Comparison of ENCODE assay signal across 19 cellular contexts in the genomic region with DNA sequence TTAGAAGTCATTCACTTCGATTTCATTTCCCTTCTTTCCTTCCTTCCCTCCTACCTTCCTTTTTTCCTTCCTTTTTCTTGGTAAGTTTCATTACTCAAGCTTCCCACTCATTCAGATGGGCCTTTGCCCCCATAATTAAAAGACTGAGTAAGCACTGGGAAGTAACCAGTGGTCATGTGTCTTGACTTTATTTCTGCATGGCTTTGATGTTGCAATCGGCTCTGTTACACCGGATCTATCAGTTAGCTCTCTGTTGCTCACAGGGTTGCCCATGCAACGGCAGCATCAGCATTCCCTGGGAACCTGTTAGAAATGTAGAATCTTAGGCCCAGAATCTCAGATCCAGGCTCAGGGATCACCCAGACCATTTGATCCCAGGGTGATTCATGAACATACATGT. TPM values are rescaled to one million over a fixed set of nuclear protein-coding genes. Genes with fewer than 3 reads are reported as not detected.
DNase-seq lines count a peak whose midpoint lies in the region; ATAC-seq, FAIRE-seq and TF ChIP-seq lines count a peak whose summit lies in the region.
"Had no signal": no experiment of that assay in that cellular context is flagged by ENCODE, and none has a peak within 500 bp of the region (broad histone marks: within the 10 kb centered on the region; RNA-seq: fewer than 3 reads in every experiment).

No MANE protein-coding gene starts in this region.

- H3K27me3 Mint-ChIP-seq in nephron progenitor cell (ENCODE audit: low read depth, poor library complexity): peaks cover 2% of the 10 kb centered on the region

- peaks cover 10% of the 10 kb centered on the region for H3K4me1 Mint-ChIP-seq in nephron progenitor cell
- H3K4me1 Mint-ChIP-seq: activated naive CD8-positive, alpha-beta T cell treated with anti-CD3 and anti-CD28 coated beads for 36 hours; natural killer cell had no signal

- no peak overlapping the region for H2BK20ac ChIP-seq in H1 (ENCODE audit: low read length)

- H3K14ac ChIP-seq in H1 (ENCODE audit: insufficient read length): no peak overlapping the region

- H3K9me3 ChIP-seq in H1 (ENCODE audit: insufficient read depth in 2 of 2, low read depth in 1 of 2, low read length in 1 of 2): no peaks in the 10 kb centered on the region
- H3K9me3 ChIP-seq: MG63, SJSA1, testis had no signal

- H3K4me3 Mint-ChIP-seq in nephron progenitor cell: no peak overlapping the region
- H3K4me3 Mint-ChIP-seq: activated CD8-positive, alpha-beta T cell treated with anti-CD3 and anti-CD28 coated beads, Interleukin-2, amount 10 ng/mL, durations not matched to agents 7 days and 5 days; activated naive CD8-positive, alpha-beta T cell treated with anti-CD3 and anti-CD28 coated beads for 36 hours; natural killer cell had no signal

- 92% methylated on average over 4 of the region's 4 CpGs; no CpG with 5 or more reads in 1 of the 2 experiments for WGBS in H1 (ENCODE audit: extremely low coverage in 1 of 2, insufficient coverage in 1 of 2, insufficient read length in 1 of 2, insufficient replicate concordance in 2 of 2, low coverage in 1 of 2, low lambda C conversion rate in 2 of 2, missing lambda C conversion rate in 1 of 2), 2 experiments

- no peak overlapping the region for H2BK120ac ChIP-seq in H1 (replicated peaks; ENCODE audit: low read depth, low read length)

- no peak overlapping the region for H3K4me2 ChIP-seq in H1 (ENCODE audit: insufficient read depth in 1 of 2, low read depth in 2 of 2, low read length in 2 of 2)

- no peak overlapping the region for H3K23ac ChIP-seq in H1 (ENCODE audit: insufficient read length)

- H3K79me1 ChIP-seq in H1 (ENCODE audit: low read depth, low read length): no peaks in the 10 kb centered on the region

- CTCF ChIA-PET in H1 (lab: Charles Lee; ENCODE audit: partially characterized antibody): interaction anchor here (1.1 to 1.5 kb wide), 2 partner anchors 11 to 21 kb away, joined by 3 to 4 read pairs; no protein-coding TSS in a partner anchor

- H2AK5ac ChIP-seq in H1 (ENCODE audit: low read depth, low read length): no peak overlapping the region

- no peak overlapping the region for H2BK5ac ChIP-seq in H1 (ENCODE audit: low read depth, low read length)

- H3K4ac ChIP-seq in H1 (replicated peaks; ENCODE audit: insufficient read length, low read depth, low read length): no peak overlapping the region

- TF ChIP-seq CTCF in NB4 (IDR thresholded peaks at IDR 0.05; ENCODE audit: low read depth, low read length): no peak
- no peak for TF ChIP-seq CTCF in H1 (IDR thresholded peaks at IDR 0.05; ENCODE audit: control extremely low read depth in 1 of 3, insufficient read depth in 1 of 3, low read depth in 1 of 3, low read length in 3 of 3)
- no peak for TF ChIP-seq CTCF in nephron progenitor cell (IDR thresholded peaks at IDR 0.05)

- ATAC-seq in GM21390 (IDR thresholded peaks at IDR 0.05; ENCODE audit: unreplicated experiment) (no peak), HG02970 (IDR thresholded peaks at IDR 0.05; ENCODE audit: low FRiP score, unreplicated experiment) (no peak)
- ATAC-seq: activated CD8-positive, alpha-beta T cell treated with anti-CD3 and anti-CD28 coated beads, Interleukin-2, amount 10 ng/mL, durations not matched to agents 7 days and 5 days; natural killer cell had no signal

- no peaks in the 10 kb centered on the region for H3K79me2 ChIP-seq in H1 (ENCODE audit: control insufficient read depth in 1 of 2, insufficient read depth in 2 of 2, low read length in 2 of 2)

- no peak overlapping the region for H4K8ac ChIP-seq in H1 (ENCODE audit: extremely low read depth, insufficient read depth, low read length)

- H2AFZ ChIP-seq in H1 (ENCODE audit: low read length): no peak overlapping the region

- H3K4me1 ChIP-seq in H1 (replicated peaks in 1 of 4; ENCODE audit: control insufficient read depth in 3 of 4, insufficient read depth in 4 of 4, low read length in 3 of 4): no peaks in the 10 kb centered on the region
- H3K4me1 ChIP-seq: testis had no signal

- peak overlapping the region; percentile 53 for H3K27ac Mint-ChIP-seq in nephron progenitor cell
- H3K27ac Mint-ChIP-seq: activated CD8-positive, alpha-beta T cell treated with anti-CD3 and anti-CD28 coated beads, Interleukin-2, amount 10 ng/mL, durations not matched to agents 7 days and 5 days; activated naive CD8-positive, alpha-beta T cell treated with anti-CD3 and anti-CD28 coated beads for 36 hours; natural killer cell; progenitor cell of endocrine pancreas had no signal

- no peak for TF ChIP-seq RAD21 in H1 (IDR thresholded peaks at IDR 0.05 in 1 of 2, conservative IDR thresholded peaks at IDR 0.05 in 1 of 2; ENCODE audit: low read depth in 2 of 2, low read length in 2 of 2)

- H3K36me3 Mint-ChIP-seq in nephron progenitor cell (ENCODE audit: low read depth): peaks cover 4% of the 10 kb centered on the region
- H3K36me3 Mint-ChIP-seq: natural killer cell had no signal

- DNase-seq in HCEC 1CT: peak; percentile 37
- peak; percentile 74 for DNase-seq in NB4 (ENCODE audit: low read depth)
- no peak for DNase-seq in H1 (ENCODE audit: low read depth in 1 of 2, low spot score in 2 of 2)
- DNase-seq in nephron progenitor cell: no peak
- DNase-seq in DMS79 (lab: John Stamatoyannopoulos, UW): no peak
- DNase-seq in mesenteric fat pad (ENCODE audit: low spot score): no peak
- DNase-seq: activated CD4-positive, CD25-positive, alpha-beta regulatory T cell; activated CD8-positive, alpha-beta T cell treated with anti-CD3 and anti-CD28 coated beads, Interleukin-2, amount 10 ng/mL, durations not matched to agents 7 days and 5 days; activated naive CD8-positive, alpha-beta T cell treated with anti-CD3 and anti-CD28 coated beads for 36 hours; head of caudate nucleus; MG63; natural killer cell; NCI-H1930; NCI-H510A treated with DMSO at 0.1 percent for 48 hours; testis had no signal

- no peak overlapping the region for H3K18ac ChIP-seq in H1 (ENCODE audit: extremely low read depth, low read length)

- TF ChIP-seq EP300 in H1 (IDR thresholded peaks at IDR 0.05; ENCODE audit: borderline replicate concordance in 1 of 2, low read depth in 2 of 2, low read length in 2 of 2): no peak

- H2BK15ac ChIP-seq in H1 (ENCODE audit: low read length): no peak overlapping the region

- H4K91ac ChIP-seq in H1 (replicated peaks; ENCODE audit: insufficient read length, low read length): no peak overlapping the region

- H4K20me1 ChIP-seq in H1 (replicated peaks in 1 of 2; ENCODE audit: control insufficient read depth in 1 of 2, insufficient read depth in 2 of 2, low read length in 2 of 2): no peaks in the 10 kb centered on the region

- no peak overlapping the region for H2BK12ac ChIP-seq in H1 (ENCODE audit: low read depth, low read length)

- H3K4me3 ChIP-seq in NB4 (ENCODE audit: low read depth, low read length) (no peak overlapping the region), H1 (ENCODE audit: extremely low read depth in 1 of 4, insufficient read depth in 2 of 4, low read depth in 3 of 4, low read length in 4 of 4) (no peak overlapping the region)
- H3K4me3 ChIP-seq: MG63, SJSA1, testis had no signal

- no peaks in the 10 kb centered on the region for H3K36me3 ChIP-seq in H1 (ENCODE audit: control insufficient read depth in 2 of 4, insufficient read depth in 4 of 4, low read length in 3 of 4)
- H3K36me3 ChIP-seq: MG63, SJSA1 had no signal

- FAIRE-seq in H1 (lab: Jason Lieb, UNC): no peak

- H3K23me2 ChIP-seq in H1 (ENCODE audit: low read depth, low read length): no peaks in the 10 kb centered on the region; the same call in 1 of the 2 replicates

- H3K9ac ChIP-seq in H1 (replicated peaks in 1 of 4; ENCODE audit: extremely low read depth in 1 of 4, low read depth in 3 of 4, low read length in 3 of 4): no peak overlapping the region

- peaks cover 27% of the 10 kb centered on the region for H3K9me3 Mint-ChIP-seq in nephron progenitor cell
- H3K9me3 Mint-ChIP-seq: activated naive CD8-positive, alpha-beta T cell treated with anti-CD3 and anti-CD28 coated beads for 36 hours; natural killer cell had no signal

- H3K27ac ChIP-seq in H1 (ENCODE audit: low read depth, low read length): no peak overlapping the region
- H3K27ac ChIP-seq: SJSA1, testis had no signal

- H3K56ac ChIP-seq in H1 (replicated peaks; ENCODE audit: insufficient read length, low read depth, low read length): no peak overlapping the region

- no peak overlapping the region for H4K5ac ChIP-seq in H1 (ENCODE audit: insufficient read length, low read depth, low read length)

- no peaks in the 10 kb centered on the region for H3K27me3 ChIP-seq in H1 (replicated peaks in 1 of 4; ENCODE audit: control insufficient read depth in 3 of 4, extremely low read depth in 1 of 4, insufficient read depth in 3 of 4, low read length in 3 of 4)
- H3K27me3 ChIP-seq: MG63, SJSA1, testis had no signal

- POLR2A ChIA-PET in H1 (lab: Charles Lee; ENCODE audit: partially characterized antibody): no interaction called here

- TF ChIP-seq POLR2A in NB4 (IDR thresholded peaks at IDR 0.05; ENCODE audit: extremely low read depth, insufficient read length): no peak
- TF ChIP-seq POLR2A in H1 (IDR thresholded peaks at IDR 0.05; ENCODE audit: control extremely low read depth in 1 of 2, low read depth in 2 of 2, low read length in 2 of 2): no peak

TF ChIP-seq in H1, 55 proteins besides CTCF, POLR2A, EP300 and RAD21 (continues in another document):
- no peak for TF ChIP-seq HDAC6 (IDR thresholded peaks at IDR 0.05; ENCODE audit: low read depth, low read length)
- no peak for TF ChIP-seq SP4 (IDR thresholded peaks at IDR 0.05; ENCODE audit: low read length)
- no peak for TF ChIP-seq CHD1 (IDR thresholded peaks at IDR 0.05; ENCODE audit: low read depth, low read length)
- no peak for TF ChIP-seq TAF7 (optimal IDR thresholded peaks at IDR 0.05; ENCODE audit: borderline replicate concordance, low read depth, low read length)
- no peak for TF ChIP-seq TCF12 (IDR thresholded peaks at IDR 0.05; ENCODE audit: low read depth, low read length)
- TF ChIP-seq CEBPB (IDR thresholded peaks at IDR 0.05; ENCODE audit: low read depth, low read length): 0 out of 2 replicates have a peak, but pooled peaks have one; percentile 23

RNA-seq across cellular contexts. Expression of a gene that starts 25.6 kb away (rescaled TPM):
- 54.4 and 55.9 TPM in 2 replicates for total RNA-seq in H1 (2021; fragmentation: NEBNext Ultra II Directional; extraction: Animal tissue kit (Norgen Biotek cat#: 25700))
- 25.0 and 25.6 TPM in 2 replicates for polyA plus RNA-seq in H1 (2011; rRNA removed)
- 29.3 TPM for polyA plus RNA-seq in H1 (2011; cell fraction: cytosol; rRNA removed)
- polyA plus RNA-seq in H1 (2011; cell fraction: nucleus; rRNA removed): 80.2 TPM
- polyA plus RNA-seq in H1 (2012, experiment 1 of 2): 29.2 to 38.6 TPM (median 33.3 TPM) in 4 replicates
- polyA plus RNA-seq in H1 (2012, experiment 2 of 2): 12.9 TPM
- polyA plus RNA-seq in H1 (2013, experiment 1 of 2): 35.2 TPM
- polyA plus RNA-seq in H1 (2013, experiment 2 of 2): 31.9 TPM
- polyA minus RNA-seq in H1 (2011; rRNA and poly(A)+ RNA removed): 75.5 and 85.7 TPM in 2 replicates
- 25.6 TPM for polyA minus RNA-seq in H1 (2011; cell fraction: cytosol; rRNA and poly(A)+ RNA removed)
- 82.2 TPM for polyA minus RNA-seq in H1 (2011; cell fraction: nucleus; rRNA and poly(A)+ RNA removed)
- total RNA-seq in mesenteric fat pad: 13.0 TPM

Comparison
In these comparisons a context has a peak if more than half of its experiments do, and no peak if none do; other contexts are left out.
1. DNase-seq: peak in HCEC 1CT (single experiment) and NB4 (single experiment); none in H1 (0 of 2), nephron progenitor cell (single experiment), DMS79 (single experiment) and mesenteric fat pad (single experiment).